1 cellular context compared by ENCODE assay signal in genomic region chr4:76622717-76623116, GRCh38.
TF ChIP-seq lines count a peak whose summit lies in the region.

No MANE protein-coding gene starts in this region.

TF ChIP-seq in HepG2, 621 proteins besides CTCF, POLR2A, EP300 and RAD21 (continued from another document):
- no peak for TF ChIP-seq RFX1 (IDR thresholded peaks at IDR 0.05)
